8 cellular contexts compared by ENCODE assay signal in the genomic region with DNA sequence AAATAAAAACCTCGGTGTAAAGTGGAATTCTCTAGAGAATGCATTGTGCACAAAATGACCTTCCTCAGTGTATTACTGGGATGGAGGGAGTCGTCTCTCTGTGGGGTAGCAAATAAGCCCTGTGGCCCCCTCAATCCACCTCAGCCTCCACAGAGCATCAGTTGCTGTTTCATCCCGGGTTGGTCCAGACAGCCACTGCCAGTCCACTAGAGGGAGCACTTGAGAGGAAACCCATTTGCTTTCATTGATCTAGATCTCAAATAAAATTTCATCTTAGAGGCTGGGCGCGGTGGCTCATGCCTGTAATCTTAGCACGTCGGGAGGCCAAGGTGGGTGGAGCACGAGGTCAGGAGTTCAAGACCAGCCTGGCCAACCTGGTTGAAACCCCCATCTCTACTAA.
A peak's percentile ranks its signal among the peaks of the same experiment; 100 is the strongest.
DNase-seq lines count a peak whose midpoint lies in the region; ATAC-seq and TF ChIP-seq lines count a peak whose summit lies in the region.

No MANE protein-coding gene starts in this region.

- no peaks in the 10 kb centered on the region for H3K27me3 Mint-ChIP-seq in progenitor cell of endocrine pancreas

- no peaks in the 10 kb centered on the region for H3K9me3 Mint-ChIP-seq in progenitor cell of endocrine pancreas (ENCODE audit: low read depth)

- H3K4me3 Mint-ChIP-seq in progenitor cell of endocrine pancreas (ENCODE audit: low read depth), result no peak overlapping the region

- H3K27me3 ChIP-seq in HL-60 (ENCODE audit: insufficient read depth, poor library complexity, severe bottlenecking) (no peaks in the 10 kb centered on the region), RWPE2 (ENCODE audit: insufficient read depth, poor library complexity, severe bottlenecking) (no peaks in the 10 kb centered on the region)

- TF ChIP-seq CTCF in AG10803 (conservative IDR thresholded peaks at IDR 0.05; ENCODE audit: low read length) (peak; percentile 69), GM12872 (IDR thresholded peaks at IDR 0.05; ENCODE audit: insufficient read depth, low read depth, low read length) (peak; percentile 69), HL-60 (IDR thresholded peaks at IDR 0.05; ENCODE audit: insufficient read depth, low read length) (peak; percentile 56), RWPE2 (IDR thresholded peaks at IDR 0.05; ENCODE audit: poor library complexity, severe bottlenecking) (peak; percentile 81), fibroblast of mammary gland (conservative IDR thresholded peaks at IDR 0.05; ENCODE audit: control insufficient read depth, insufficient read depth, low read depth, low read length) (peak; percentile 69), progenitor cell of endocrine pancreas (IDR thresholded peaks at IDR 0.05; ENCODE audit: unreplicated experiment) (peak; percentile 62)

- no peaks in the 10 kb centered on the region for H3K4me1 ChIP-seq in RWPE2 (ENCODE audit: insufficient read depth, poor library complexity, severe bottlenecking)

- no peaks in the 10 kb centered on the region for H3K9me3 ChIP-seq in RWPE2 (ENCODE audit: severe bottlenecking)

- ATAC-seq in RWPE2 (ENCODE audit: low read depth) (peak; percentile 61), GM18519 (IDR thresholded peaks at IDR 0.05; ENCODE audit: low FRiP score, unreplicated experiment) (no peak)

- DNase-seq in AG10803 (ENCODE audit: low read depth), result peak; percentile 33
- peak in 1 of 2 experiments; percentile 44 for DNase-seq in HL-60 (ENCODE audit: low read depth in 1 of 2, low spot score in 1 of 2)
- DNase-seq in RWPE2 (ENCODE audit: low spot score), result no peak
- DNase-seq in fibroblast of mammary gland (ENCODE audit: low read depth), result peak; percentile 39
- no peak for DNase-seq in progenitor cell of endocrine pancreas (ENCODE audit: low spot score, unreplicated experiment)
- no peak for DNase-seq in NK-92 (lab: John Stamatoyannopoulos, UW; ENCODE audit: unreplicated experiment)

- H3K4me3 ChIP-seq in AG10803 (ENCODE audit: low read length), result no peak overlapping the region
- H3K4me3 ChIP-seq in HL-60 (replicated peaks; ENCODE audit: insufficient read depth, low read length), result no peak overlapping the region
- H3K4me3 ChIP-seq in RWPE2 (ENCODE audit: severe bottlenecking), result no peak overlapping the region
- no peak overlapping the region for H3K4me3 ChIP-seq in fibroblast of mammary gland (ENCODE audit: control insufficient read depth, low read depth, low read length)

- no peak overlapping the region for H3K27ac Mint-ChIP-seq in progenitor cell of endocrine pancreas

- H3K4me1 Mint-ChIP-seq in progenitor cell of endocrine pancreas (ENCODE audit: low read depth), result no peaks in the 10 kb centered on the region

- H3K36me3 Mint-ChIP-seq in progenitor cell of endocrine pancreas (ENCODE audit: insufficient read depth), result no peaks in the 10 kb centered on the region

- H3K27ac ChIP-seq in HL-60 (replicated peaks), result no peak overlapping the region
- no peak overlapping the region for H3K27ac ChIP-seq in RWPE2 (ENCODE audit: poor library complexity, severe bottlenecking)

- no peaks in the 10 kb centered on the region for H3K36me3 ChIP-seq in RWPE2 (ENCODE audit: low read depth)

Comparison
In these comparisons a context has a peak if more than half of its experiments do, and no peak if none do; other contexts are left out.
1. DNase-seq: peak in AG10803 (single experiment) and fibroblast of mammary gland (single experiment); none in RWPE2 (single experiment), progenitor cell of endocrine pancreas (single experiment) and NK-92 (single experiment).
2. Peak in every context shown above with its lines, with median percentiles within 50 percentile points of each other: CTCF ChIP-seq.